Comparison of ENCODE assay signal across 9 cellular contexts in the genomic region with DNA sequence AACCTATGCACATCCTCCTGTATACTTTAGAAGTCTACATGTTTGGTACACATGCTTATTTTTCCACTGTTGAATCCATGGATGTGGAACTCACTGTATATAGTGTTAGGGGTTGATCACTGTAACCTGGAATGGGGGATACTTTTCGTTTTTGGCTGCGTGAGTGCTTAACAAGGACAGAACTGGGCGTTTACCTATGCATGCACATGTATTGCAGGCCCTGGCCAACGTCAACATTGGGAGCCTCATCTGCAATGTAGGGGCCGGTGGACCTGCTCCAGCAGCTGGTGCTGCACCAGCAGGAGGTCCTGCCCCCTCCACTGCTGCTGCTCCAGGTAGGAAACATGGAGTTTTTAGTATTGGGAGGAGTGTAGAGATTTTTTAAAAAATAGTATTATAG. TPM values are rescaled to one million over a fixed set of nuclear protein-coding genes. Genes with fewer than 3 reads are reported as not detected.
DNase-seq lines count a peak whose midpoint lies in the region; ATAC-seq and TF ChIP-seq lines count a peak whose summit lies in the region.
"Had no signal": no experiment of that assay in that cellular context is flagged by ENCODE, and none has a peak within 500 bp of the region (broad histone marks: within the 10 kb centered on the region; RNA-seq: fewer than 3 reads in every experiment).

No MANE protein-coding gene starts in this region.

- H3K9ac ChIP-seq in IMR-90 (ENCODE audit: low read depth, low read length): no peak overlapping the region

- no peak overlapping the region for H4K8ac ChIP-seq in IMR-90 (ENCODE audit: low read depth in 2 of 2, low read length in 2 of 2)

- peaks cover 55% of the 10 kb centered on the region for H4K20me1 ChIP-seq in IMR-90 (ENCODE audit: insufficient read depth, low read length)

- H3K14ac ChIP-seq in IMR-90 (replicated peaks; ENCODE audit: low read depth, low read length): no peak overlapping the region

- peak overlapping the region in 6 of 7 donors; percentile 25 to 98 (median 96) for H3K27ac Mint-ChIP-seq in CD4-positive, alpha-beta memory T cell
- H3K27ac Mint-ChIP-seq in brain: peak overlapping the region in 3 of 5 experiments; percentile 14 to 97 (median 51)
- peak overlapping the region in 7 of 9 donors; percentile 64 to 99 (median 97) for H3K27ac Mint-ChIP-seq in naive thymus-derived CD4-positive, alpha-beta T cell

- H3K4me1 ChIP-seq in CD4-positive, alpha-beta memory T cell (ENCODE audit: insufficient read depth, low read length): peaks cover 36% of the 10 kb centered on the region
- peaks cover 15% of the 10 kb centered on the region for H3K4me1 ChIP-seq in IMR-90 (ENCODE audit: control insufficient read depth, insufficient read depth, low read length)
- peaks cover 14 to 33% of the 10 kb centered on the region in 2 donors for H3K4me1 ChIP-seq in naive thymus-derived CD4-positive, alpha-beta T cell (ENCODE audit: control insufficient read depth in 2 of 2, insufficient read depth in 2 of 2, low read length in 2 of 2)

- no peaks in the 10 kb centered on the region for H3K27me3 Mint-ChIP-seq in CD4-positive, alpha-beta memory T cell
- H3K27me3 Mint-ChIP-seq in brain: peaks cover 4% of the 10 kb centered on the region
- no peaks in the 10 kb centered on the region for H3K27me3 Mint-ChIP-seq in naive thymus-derived CD4-positive, alpha-beta T cell

- intact Hi-C loops in CD4-positive, alpha-beta memory T cell (cut with micrococcal nuclease): loop anchor here (5.0 kb wide), 1 partner anchor 43 kb away; the partner anchor contains the start of gene KIF23
- intact Hi-C loops in IMR-90 (cut with micrococcal nuclease): loop anchor here (10.0 kb wide), 1 partner anchor 290 kb away; the partner anchor contains the start of gene GLCE
- intact Hi-C loops in naive thymus-derived CD4-positive, alpha-beta T cell (cut with micrococcal nuclease): loop anchor here in 1 of 2 donors (5.0 kb wide), 1 partner anchor 302 kb away; no protein-coding TSS in a partner anchor

- H3K56ac ChIP-seq in IMR-90 (ENCODE audit: extremely low read depth, insufficient read depth, low read length): no peak overlapping the region

- H2AFZ ChIP-seq in IMR-90 (replicated peaks; ENCODE audit: low read length, poor library complexity): no peak overlapping the region

- H3K4me3 Mint-ChIP-seq in CD4-positive, alpha-beta memory T cell: peak overlapping the region; percentile 94 to 100 (median 98)
- H3K4me3 Mint-ChIP-seq in brain: peak overlapping the region; percentile 96 to 99 (median 98)
- H3K4me3 Mint-ChIP-seq in naive thymus-derived CD4-positive, alpha-beta T cell: peak overlapping the region; percentile 73 to 100 (median 98)

- H2BK120ac ChIP-seq in IMR-90 (ENCODE audit: low read depth, low read length): no peak overlapping the region

- peak overlapping the region; percentile 43 for H3K4me2 ChIP-seq in IMR-90 (ENCODE audit: low read depth, low read length)

- no peak for ATAC-seq in IMR-90 (ENCODE audit: low read depth)
- no peak for ATAC-seq in naive thymus-derived CD4-positive, alpha-beta T cell
- no peak for ATAC-seq in HG03520 (IDR thresholded peaks at IDR 0.05; ENCODE audit: unreplicated experiment)
- no peak for ATAC-seq in HG02759 (IDR thresholded peaks at IDR 0.05; ENCODE audit: unreplicated experiment)

- in situ Hi-C loops in IMR-90 (cut with MboI; ENCODE audit: low sequenced_read_pairs): no loop called here

- no peak overlapping the region for H2BK15ac ChIP-seq in IMR-90 (ENCODE audit: low read depth, low read length)

- POLR2A ChIA-PET in CD4-positive, alpha-beta memory T cell (lab: Charles Lee; ENCODE audit: partially characterized antibody): interaction anchor here (1.0 to 9.4 kb wide), 4 partner anchors 11 to 643 kb away, joined by 3 to 488 read pairs (median 60); partner anchors contain the start of genes KIF23 and TLE3
- POLR2A ChIA-PET in IMR-90 (lab: Charles Lee; ENCODE audit: unreplicated experiment): interaction anchor here (3.4 kb wide), 1 partner anchor 8 kb away, joined by 17 read pairs; no protein-coding TSS in a partner anchor
- POLR2A ChIA-PET in naive thymus-derived CD4-positive, alpha-beta T cell (lab: Charles Lee): interaction anchor here (0.7 to 4.3 kb wide), 5 partner anchors 7 to 565 kb away, joined by 3 to 138 read pairs (median 14); no protein-coding TSS in a partner anchor

- H3K4me3 ChIP-seq in CD4-positive, alpha-beta memory T cell (ENCODE audit: low read length in 2 of 2): peak overlapping the region in 1 of 2 donors; percentile 78
- H3K4me3 ChIP-seq in IMR-90 (ENCODE audit: insufficient read depth, low read depth, low read length): no peak overlapping the region
- H3K4me3 ChIP-seq in naive thymus-derived CD4-positive, alpha-beta T cell (ENCODE audit: low read length): peak overlapping the region; percentile 82

- dilution Hi-C loops in IMR-90 (cut with HindIII; ENCODE audit: low sequenced_read_pairs, unreplicated experiment): no loop called here

- H3K23ac ChIP-seq in IMR-90 (ENCODE audit: low read depth, low read length): peak overlapping the region; percentile 65; the same call in 1 of the 2 replicates

- H3K9me3 ChIP-seq in CD4-positive, alpha-beta memory T cell (ENCODE audit: control insufficient read depth in 1 of 2, low read length in 2 of 2): no peaks in the 10 kb centered on the region
- no peaks in the 10 kb centered on the region for H3K9me3 ChIP-seq in IMR-90 (ENCODE audit: control insufficient read depth, insufficient read depth, low read length)
- H3K9me3 ChIP-seq in naive thymus-derived CD4-positive, alpha-beta T cell (ENCODE audit: control insufficient read depth in 2 of 3, low read length in 3 of 3): no peaks in the 10 kb centered on the region

- no peak overlapping the region for H4K91ac ChIP-seq in IMR-90 (ENCODE audit: insufficient read depth, low read depth, low read length)

- peaks cover 25 to 59% of the 10 kb centered on the region in 2 donors for H3K36me3 Mint-ChIP-seq in CD4-positive, alpha-beta memory T cell
- peaks cover 41% of the 10 kb centered on the region for H3K36me3 Mint-ChIP-seq in brain
- H3K36me3 Mint-ChIP-seq in naive thymus-derived CD4-positive, alpha-beta T cell: peaks cover 0 to 37% (median 33%) of the 10 kb centered on the region in 5 donors

- peaks cover 5 to 60% of the 10 kb centered on the region in 2 experiments; a peak in 2 of 4 replicates for H3K79me1 ChIP-seq in IMR-90 (ENCODE audit: low read depth in 1 of 2, low read length in 2 of 2)

- H2BK20ac ChIP-seq in IMR-90 (ENCODE audit: low read depth, low read length): no peak overlapping the region

- H3K36me3 ChIP-seq in CD4-positive, alpha-beta memory T cell (ENCODE audit: insufficient read depth, low read length): peaks cover 27% of the 10 kb centered on the region
- peaks cover 24% of the 10 kb centered on the region for H3K36me3 ChIP-seq in IMR-90 (ENCODE audit: control insufficient read depth, insufficient read depth, low read length)
- peaks cover 0 to 31% (median 0%) of the 10 kb centered on the region in 3 experiments for H3K36me3 ChIP-seq in naive thymus-derived CD4-positive, alpha-beta T cell (ENCODE audit: control insufficient read depth in 2 of 3, insufficient read depth in 3 of 3, low read length in 3 of 3)

- peak overlapping the region; percentile 92 for H3K27ac ChIP-seq in CD4-positive, alpha-beta memory T cell (ENCODE audit: low read depth, low read length)
- H3K27ac ChIP-seq in IMR-90 (ENCODE audit: insufficient read depth, low read length): no peak overlapping the region
- peak overlapping the region; percentile 38 for H3K27ac ChIP-seq in naive thymus-derived CD4-positive, alpha-beta T cell (ENCODE audit: low read depth, low read length)

- no peak overlapping the region for H3K4ac ChIP-seq in IMR-90 (ENCODE audit: low read depth, low read length)

- WGBS in IMR-90 (ENCODE audit: extremely low coverage in 2 of 2, insufficient read length in 1 of 2), 2 experiments: 50% methylated on average over 2 of the region's 5 CpGs; no CpG with 5 or more reads in 1 of the 2 experiments

- CTCF ChIA-PET in CD4-positive, alpha-beta memory T cell (lab: Charles Lee; ENCODE audit: partially characterized antibody): interaction anchor here (5.4 to 6.5 kb wide), 2 partner anchors 8 to 12 kb away, joined by 45 to 94 read pairs; no protein-coding TSS in a partner anchor
- CTCF ChIA-PET in IMR-90 (lab: Yijun Ruan, JAX): no interaction called here
- CTCF ChIA-PET in naive thymus-derived CD4-positive, alpha-beta T cell (lab: Charles Lee): interaction anchor here (2.2 kb wide), 1 partner anchor 8 kb away, joined by 17 read pairs; no protein-coding TSS in a partner anchor

- no peaks in the 10 kb centered on the region for H3K27me3 ChIP-seq in CD4-positive, alpha-beta memory T cell (ENCODE audit: insufficient read depth, low read length)
- no peaks in the 10 kb centered on the region for H3K27me3 ChIP-seq in IMR-90 (ENCODE audit: control insufficient read depth, insufficient read depth, low read length)
- no peaks in the 10 kb centered on the region for H3K27me3 ChIP-seq in naive thymus-derived CD4-positive, alpha-beta T cell (ENCODE audit: control insufficient read depth in 2 of 2, insufficient read depth in 2 of 2, low read length in 2 of 2)

- BruUV-seq in IMR-90 (replicated peaks; lab: Mats Ljungman, UMichigan): no TSS peak

- H4K5ac ChIP-seq in IMR-90 (ENCODE audit: low read depth, low read length): no peak overlapping the region

- peaks cover 28 to 58% (median 40%) of the 10 kb centered on the region in 4 donors for H3K4me1 Mint-ChIP-seq in CD4-positive, alpha-beta memory T cell
- peaks cover 40% of the 10 kb centered on the region for H3K4me1 Mint-ChIP-seq in brain
- peaks cover 29 to 58% (median 50%) of the 10 kb centered on the region in 7 donors for H3K4me1 Mint-ChIP-seq in naive thymus-derived CD4-positive, alpha-beta T cell

- TF ChIP-seq POLR2A in IMR-90 (IDR thresholded peaks at IDR 0.05; ENCODE audit: low read depth, low read length): no peak

- TF ChIP-seq CTCF in IMR-90 (conservative IDR thresholded peaks at IDR 0.05; ENCODE audit: low read depth, low read length) (no peak), brain (conservative IDR thresholded peaks at IDR 0.05) (no peak)

- no peak overlapping the region for H3K18ac ChIP-seq in IMR-90 (ENCODE audit: low read depth, low read length)

- no peak overlapping the region for H2AK5ac ChIP-seq in IMR-90 (ENCODE audit: low read depth, low read length)

- TF ChIP-seq RAD21 in IMR-90 (IDR thresholded peaks at IDR 0.05; ENCODE audit: low read length): no peak

- peaks cover 22% of the 10 kb centered on the region for H3K9me1 ChIP-seq in IMR-90 (ENCODE audit: insufficient read depth, low read length)

- no peak for DNase-seq in CD4-positive, alpha-beta memory T cell
- DNase-seq in IMR-90 (no peak), SW 1271 (lab: John Stamatoyannopoulos, UW) (no peak), retina (no peak)
- DNase-seq in naive thymus-derived CD4-positive, alpha-beta T cell: no peak
- DNase-seq: NCI-H446 treated with DMSO at 0.1 percent for 48 hours had no signal

- H3K9me3 Mint-ChIP-seq in CD4-positive, alpha-beta memory T cell: no peaks in the 10 kb centered on the region
- peaks cover 0 to 4% (median 0%) of the 10 kb centered on the region in 5 experiments for H3K9me3 Mint-ChIP-seq in brain
- no peaks in the 10 kb centered on the region for H3K9me3 Mint-ChIP-seq in naive thymus-derived CD4-positive, alpha-beta T cell

- H2AK9ac ChIP-seq in IMR-90 (replicated peaks; ENCODE audit: low read depth, low read length, poor library complexity): no peak overlapping the region

- H2BK5ac ChIP-seq in IMR-90 (ENCODE audit: low read depth, low read length, poor library complexity, severe bottlenecking): no peak overlapping the region

RNA-seq across cellular contexts. Expression of gene RPLP1, which starts 2.3 kb away (rescaled TPM):
- total RNA-seq in CD4-positive, alpha-beta memory T cell: 1,000 to 10,000 TPM; 2,753 to 2,900 TPM
- polyA plus RNA-seq in CD4-positive, alpha-beta memory T cell: 1,000 to 10,000 TPM; 1,134 to 2,730 TPM
- 97.0 and 132 TPM in 2 replicates for total RNA-seq in IMR-90 (2012; rRNA removed)
- polyA plus RNA-seq in IMR-90 (2012; rRNA removed): 1,440 and 1,469 TPM in 2 replicates
- polyA plus RNA-seq in IMR-90 (2012; cell fraction: cytosol; rRNA removed): 865 and 2,195 TPM in 2 replicates
- 449 and 618 TPM in 2 replicates for polyA plus RNA-seq in IMR-90 (2012; cell fraction: nucleus; rRNA removed; ENCODE audit: low replicate concordance)
- 2,442 TPM for polyA plus RNA-seq in brain (ENCODE audit: insufficient read depth, low read depth, low replicate concordance)
- 1,000 to 10,000 TPM; 1,719 to 2,941 (median 2,467) TPM for total RNA-seq in naive thymus-derived CD4-positive, alpha-beta T cell
- 1,000 to 10,000 TPM; 2,508 to 3,527 TPM for polyA plus RNA-seq in naive thymus-derived CD4-positive, alpha-beta T cell

RNA-seq across cellular contexts. Expression of gene KIF23, which starts 40.8 kb away (rescaled TPM):
- under 1 TPM in 1 of 2 experiments, not detected in 1; 0.20 TPM for total RNA-seq in CD4-positive, alpha-beta memory T cell
- not detected for polyA plus RNA-seq in CD4-positive, alpha-beta memory T cell
- total RNA-seq in IMR-90 (2012; rRNA removed): 56.1 and 70.5 TPM in 2 replicates
- polyA plus RNA-seq in IMR-90 (2012; rRNA removed): 34.1 and 37.7 TPM in 2 replicates
- polyA plus RNA-seq in IMR-90 (2012; cell fraction: cytosol; rRNA removed): 5.0 and 16.1 TPM in 2 replicates
- polyA plus RNA-seq in IMR-90 (2012; cell fraction: nucleus; rRNA removed; ENCODE audit: low replicate concordance): 8.1 and 50.9 TPM in 2 replicates
- polyA plus RNA-seq in brain (ENCODE audit: insufficient read depth, low read depth, low replicate concordance): 10.9 TPM
- total RNA-seq in naive thymus-derived CD4-positive, alpha-beta T cell: 10 to 100 TPM in 1 of 5 experiments, 1 to 10 TPM in 1, under 1 TPM in 2, not detected in 1; 0.30 to 39.4 (median 0.72) TPM
- not detected for polyA plus RNA-seq in naive thymus-derived CD4-positive, alpha-beta T cell

Comparison
In these comparisons a context has a peak if more than half of its experiments do, and no peak if none do; other contexts are left out.
1. RNA of gene KIF23, which starts 40.8 kb away (polyA plus RNA-seq): 5.0 to 50.9 TPM in IMR-90 and 10.9 TPM in brain (single experiment); not detected in CD4-positive, alpha-beta memory T cell and not detected in naive thymus-derived CD4-positive, alpha-beta T cell; every median in the first group is over 4 times any median in the second.
2. Peak in every context shown above with its lines, with median percentiles within 50 percentile points of each other: H3K27ac Mint-ChIP-seq and H3K4me3 Mint-ChIP-seq.